In genomic region chr11:14537134-14537599, GRCh38 we compare ENCODE assay signal across 8 cellular contexts. TPM values are rescaled to one million over a fixed set of nuclear protein-coding genes. Genes with fewer than 3 reads are reported as not detected.
DNase-seq lines count a peak whose midpoint lies in the region; ATAC-seq and TF ChIP-seq lines count a peak whose summit lies in the region.

No MANE protein-coding gene starts in this region.

- peak; percentile 92 for TF ChIP-seq CTCF in CD8-positive, alpha-beta T cell (IDR thresholded peaks at IDR 0.05)
- TF ChIP-seq CTCF in foreskin fibroblast (IDR thresholded peaks at IDR 0.05; ENCODE audit: low read depth, low read length), result peak; percentile 72

- no peaks in the 10 kb centered on the region for H3K27me3 ChIP-seq in CD8-positive, alpha-beta T cell (ENCODE audit: insufficient read depth, low read length)
- no peaks in the 10 kb centered on the region for H3K27me3 ChIP-seq in skeletal muscle satellite cell (ENCODE audit: control insufficient read depth, insufficient read depth, low read length)

- H3K36me3 ChIP-seq in CD8-positive, alpha-beta T cell (ENCODE audit: insufficient read depth, low read length), result no peaks in the 10 kb centered on the region
- H3K36me3 ChIP-seq in skeletal muscle satellite cell (ENCODE audit: insufficient read depth, low read length), result no peaks in the 10 kb centered on the region

- POLR2A ChIA-PET in CD8-positive, alpha-beta T cell (lab: Charles Lee), result interaction anchor here (0.7 to 2.5 kb wide), 3 partner anchors 25 to 121 kb away, joined by 4 to 11 read pairs (median 4); partner anchors contain the start of gene PDE3B

- peaks cover 38% of the 10 kb centered on the region for H3K4me1 Mint-ChIP-seq in CD8-positive, alpha-beta T cell (ENCODE audit: low read depth)
- H3K4me1 Mint-ChIP-seq in activated T-helper 17 cell treated with anti-CD3 and anti-CD28 coated beads, Interleukin-2, amount 50 U/mL, for 72 hours, result no peaks in the 10 kb centered on the region

- H3K9me3 Mint-ChIP-seq in CD8-positive, alpha-beta T cell, result no peaks in the 10 kb centered on the region
- no peaks in the 10 kb centered on the region for H3K9me3 Mint-ChIP-seq in activated T-helper 17 cell treated with anti-CD3 and anti-CD28 coated beads, Interleukin-2, amount 50 U/mL, for 72 hours

- peaks cover 15% of the 10 kb centered on the region for H3K4me1 ChIP-seq in CD8-positive, alpha-beta T cell (ENCODE audit: insufficient read depth, low read length)
- H3K4me1 ChIP-seq in skeletal muscle satellite cell (ENCODE audit: control insufficient read depth, insufficient read depth, low read length), result no peaks in the 10 kb centered on the region

- peak overlapping the region; percentile 1 for H3K4me2 ChIP-seq in skeletal muscle satellite cell (ENCODE audit: low read length)

- no peaks in the 10 kb centered on the region for H3K9me3 ChIP-seq in CD8-positive, alpha-beta T cell (ENCODE audit: low read length)
- H3K9me3 ChIP-seq in skeletal muscle satellite cell (replicated peaks; ENCODE audit: low read length), result no peaks in the 10 kb centered on the region

- ATAC-seq in CD8-positive, alpha-beta T cell, result peak; percentile 85
- ATAC-seq in GM18858 (IDR thresholded peaks at IDR 0.05; ENCODE audit: unreplicated experiment), result peak; percentile 69
- ATAC-seq in HG03095 (IDR thresholded peaks at IDR 0.05; ENCODE audit: unreplicated experiment), result peak; percentile 63
- ATAC-seq in activated T-helper 17 cell treated with anti-CD3 and anti-CD28 coated beads, Interleukin-2, amount 50 U/mL, for 72 hours (replicated peaks), result peak; percentile 96

- H3K27ac ChIP-seq in CD8-positive, alpha-beta T cell (ENCODE audit: low read depth, low read length), result peak overlapping the region; percentile 25

- peak overlapping the region; percentile 87 for H3K27ac Mint-ChIP-seq in CD8-positive, alpha-beta T cell
- H3K27ac Mint-ChIP-seq in activated T-helper 17 cell treated with anti-CD3 and anti-CD28 coated beads, Interleukin-2, amount 50 U/mL, for 72 hours, result peak overlapping the region; percentile 89

- intact Hi-C loops in CD8-positive, alpha-beta T cell (cut with DNase I, micrococcal nuclease), result loop anchor here (1.0 to 5.0 kb wide), 9 partner anchors 18 to 670 kb away; no protein-coding TSS in a partner anchor

- CTCF ChIA-PET in CD8-positive, alpha-beta T cell (lab: Charles Lee), result interaction anchor here (0.7 to 3.4 kb wide), 17 partner anchors 17 to 470 kb away, joined by 3 to 19 read pairs (median 4); partner anchors contain the start of genes PDE3B and PSMA1

- peaks cover 3% of the 10 kb centered on the region for H3K36me3 Mint-ChIP-seq in CD8-positive, alpha-beta T cell
- H3K36me3 Mint-ChIP-seq in activated T-helper 17 cell treated with anti-CD3 and anti-CD28 coated beads, Interleukin-2, amount 50 U/mL, for 72 hours (ENCODE audit: low read depth), result no peaks in the 10 kb centered on the region

- peak overlapping the region; percentile 77 for H3K4me3 Mint-ChIP-seq in CD8-positive, alpha-beta T cell
- H3K4me3 Mint-ChIP-seq in activated T-helper 17 cell treated with anti-CD3 and anti-CD28 coated beads, Interleukin-2, amount 50 U/mL, for 72 hours, result peak overlapping the region; percentile 68

- DNase-seq in CD8-positive, alpha-beta T cell, result peak; percentile 19 to 64 (median 48)
- peak; percentile 59 for DNase-seq in NOMO-1 treated with DMSO at 0.1 percent for 48 hours (lab: John Stamatoyannopoulos, UW; ENCODE audit: unreplicated experiment)
- DNase-seq in foreskin fibroblast, result peak in 1 of 2 donors; percentile 58
- DNase-seq in amniotic stem cell (lab: John Stamatoyannopoulos, UW), result no peak

- H3K27me3 Mint-ChIP-seq in CD8-positive, alpha-beta T cell (ENCODE audit: low read depth), result no peaks in the 10 kb centered on the region
- no peaks in the 10 kb centered on the region for H3K27me3 Mint-ChIP-seq in activated T-helper 17 cell treated with anti-CD3 and anti-CD28 coated beads, Interleukin-2, amount 50 U/mL, for 72 hours

- no peak overlapping the region for H3K4me3 ChIP-seq in CD8-positive, alpha-beta T cell (ENCODE audit: low read depth, low read length)
- H3K4me3 ChIP-seq in foreskin fibroblast (ENCODE audit: low read depth in 1 of 2, low read length in 2 of 2) (no peak overlapping the region), skeletal muscle satellite cell (ENCODE audit: low read length) (no peak overlapping the region)

- H3K9ac ChIP-seq in skeletal muscle satellite cell (ENCODE audit: low read depth, low read length), result no peak overlapping the region

RNA-seq across cellular contexts. Expression of gene PSMA1, which starts 17.0 kb away (rescaled TPM):
- total RNA-seq in CD8-positive, alpha-beta T cell, result 100 to 1,000 TPM; 177 to 193 TPM
- total RNA-seq in activated T-helper 17 cell treated with anti-CD3 and anti-CD28 coated beads, Interleukin-2, amount 50 U/mL, for 72 hours, result 100 to 1,000 TPM; 239 to 246 TPM
- total RNA-seq in skeletal muscle satellite cell (2012; rRNA removed), result 156 and 172 TPM in 2 replicates

RNA-seq across cellular contexts. Expression of gene COPB1, which starts 37.6 kb away (rescaled TPM):
- total RNA-seq in CD8-positive, alpha-beta T cell, result 100 to 1,000 TPM; 108 to 114 TPM
- 100 to 1,000 TPM in 1 of 2 donors, 10 to 100 TPM in 1; 93.4 to 103 TPM for total RNA-seq in activated T-helper 17 cell treated with anti-CD3 and anti-CD28 coated beads, Interleukin-2, amount 50 U/mL, for 72 hours
- 216 and 241 TPM in 2 replicates for total RNA-seq in skeletal muscle satellite cell (2012; rRNA removed)
